ENCODE assay signal across 8 cellular contexts in genomic region chr12:132559652-132560420, GRCh38. TPM values are rescaled to one million over a fixed set of nuclear protein-coding genes. Genes with fewer than 3 reads are reported as not detected.
DNase-seq lines count a peak whose midpoint lies in the region; ATAC-seq, FAIRE-seq and TF ChIP-seq lines count a peak whose summit lies in the region.

No MANE protein-coding gene starts in this region.

- H3K27me3 Mint-ChIP-seq in brain: peaks cover 3% of the 10 kb centered on the region

- no peak for ATAC-seq in GM21786 (IDR thresholded peaks at IDR 0.05; ENCODE audit: unreplicated experiment)

- H3K4me1 ChIP-seq in small intestine (ENCODE audit: control insufficient read depth in 2 of 2, insufficient read depth in 1 of 2, low read depth in 1 of 2, low read length in 1 of 2): peaks cover 0 to 2% of the 10 kb centered on the region in 2 donors

- H3K27ac ChIP-seq in RWPE1: peak overlapping the region; percentile 66
- no peak overlapping the region for H3K27ac ChIP-seq in small intestine (ENCODE audit: low read depth in 1 of 2, low read length in 1 of 2)

- no peaks in the 10 kb centered on the region for H3K9me3 ChIP-seq in small intestine (ENCODE audit: control insufficient read depth, low read depth)

- CTCF ChIA-PET in RWPE1 (lab: Yijun Ruan, JAX): interaction anchor here (0.8 to 1.0 kb wide), 2 partner anchors 145 to 153 kb away, joined by 4 to 7 read pairs; no protein-coding TSS in a partner anchor

- H3K4me3 ChIP-seq in small intestine (ENCODE audit: low read depth in 1 of 2, low read length in 2 of 2): peak overlapping the region; percentile 54 to 74

- peaks cover 5% of the 10 kb centered on the region for H3K36me3 Mint-ChIP-seq in brain

- in situ Hi-C loops in KBM-7 (cut with MboI; ENCODE audit: low pct_unique_long_range_greater_than_20kb, low sequenced_read_pairs): no loop called here

- no peak for FAIRE-seq in small intestine (lab: Jason Lieb, UNC)

- no peak overlapping the region for H3K27ac Mint-ChIP-seq in brain

- H3K4me3 Mint-ChIP-seq in brain: peak overlapping the region in 4 of 5 experiments; percentile 74 to 80 (median 78)

- H3K9me3 Mint-ChIP-seq in brain: no peaks in the 10 kb centered on the region

- no peaks in the 10 kb centered on the region for H3K27me3 ChIP-seq in small intestine (ENCODE audit: control insufficient read depth in 2 of 2, insufficient read depth in 2 of 2, low read length in 2 of 2)

- TF ChIP-seq CTCF in RWPE1 (conservative IDR thresholded peaks at IDR 0.05; ENCODE audit: low read depth) (no peak), brain (conservative IDR thresholded peaks at IDR 0.05) (no peak)

- DNase-seq in GDM1 (lab: John Stamatoyannopoulos, UW) (peak; percentile 33), KBM-7 (peak; percentile 40), RWPE1 (ENCODE audit: low spot score) (peak; percentile 81), iPS-NIHi11 (ENCODE audit: low spot score) (peak; percentile 98), small intestine (peak; percentile 55)
- no peak for DNase-seq in effector CD8-positive, alpha-beta T cell (lab: John Stamatoyannopoulos, UW)

- POLR2A ChIA-PET in RWPE1 (lab: Yijun Ruan, JAX; ENCODE audit: low non-redundant PET): no interaction called here

- H3K4me1 Mint-ChIP-seq in brain: peaks cover 18% of the 10 kb centered on the region

- WGBS in small intestine, 3 donors: 0 to 1% (median 1%) methylated on average over 55 to 109 of the region's 109 CpGs

- H3K36me3 ChIP-seq in small intestine (ENCODE audit: control insufficient read depth in 2 of 2, insufficient read depth in 2 of 2, low read length in 2 of 2): peaks cover 0 to 2% of the 10 kb centered on the region in 2 donors

RNA-seq across cellular contexts. Expression of gene LRCOL1, which starts 50.5 kb away (rescaled TPM):
- 0.46 TPM for polyA plus RNA-seq in brain (ENCODE audit: insufficient read depth, low read depth, low replicate concordance)
- under 1 TPM in 1 of 3 donors, not detected in 2; 0.85 TPM for polyA plus RNA-seq in small intestine

RNA-seq across cellular contexts. Expression of gene P2RX2, which starts 58.7 kb away (rescaled TPM):
- polyA plus RNA-seq in brain (ENCODE audit: insufficient read depth, low read depth, low replicate concordance): not detected
- polyA plus RNA-seq in small intestine: 1 to 10 TPM in 1 of 3 donors, not detected in 2; 1.9 TPM
